Comparison of ENCODE assay signal across 8 cellular contexts in genomic region chr2:42810126-42810970, GRCh38. TPM values are rescaled to one million over a fixed set of nuclear protein-coding genes. Genes with fewer than 3 reads are reported as not detected.
A peak's percentile ranks its signal among the peaks of the same experiment; 100 is the strongest.
DNase-seq lines count a peak whose midpoint lies in the region; ATAC-seq and TF ChIP-seq lines count a peak whose summit lies in the region.

No MANE protein-coding gene starts in this region.

- intact Hi-C loops in CD4-positive, alpha-beta memory T cell (cut with micrococcal nuclease): loop anchor here (1.0 to 5.0 kb wide), 6 partner anchors 18 to 970 kb away; partner anchors contain the start of genes COX7A2L, HAAO, THADA and ZFP36L2
- intact Hi-C loops in activated CD8-positive, alpha-beta T cell treated with anti-CD3 and anti-CD28 coated beads for 36 hours (cut with micrococcal nuclease): no loop called here

- peak; percentile 76 for ATAC-seq in GM19455 (IDR thresholded peaks at IDR 0.05; ENCODE audit: unreplicated experiment)
- peak; percentile 81 for ATAC-seq in activated CD8-positive, alpha-beta T cell treated with anti-CD3 and anti-CD28 coated beads for 36 hours

- H3K36me3 ChIP-seq in CD4-positive, alpha-beta memory T cell (ENCODE audit: insufficient read depth, low read length): no peaks in the 10 kb centered on the region

- peaks cover 0 to 8% of the 10 kb centered on the region in 2 donors for H3K36me3 Mint-ChIP-seq in CD4-positive, alpha-beta memory T cell
- H3K36me3 Mint-ChIP-seq in activated CD8-positive, alpha-beta T cell treated with anti-CD3 and anti-CD28 coated beads for 36 hours (ENCODE audit: low read depth): peaks cover 4% of the 10 kb centered on the region

- peak; percentile 96 to 97 (median 97) for DNase-seq in CD4-positive, alpha-beta memory T cell
- DNase-seq in HK-2 (ENCODE audit: unreplicated experiment) (peak; percentile 98), NCI-H82 treated with DMSO at 0.1 percent for 48 hours (lab: John Stamatoyannopoulos, UW; ENCODE audit: unreplicated experiment) (peak; percentile 73), ecto neural progenitor cell (ENCODE audit: low spot score) (peak; percentile 97), medulla oblongata (ENCODE audit: extremely low spot score) (peak; percentile 96)
- peak; percentile 97 for DNase-seq in activated CD8-positive, alpha-beta T cell treated with anti-CD3 and anti-CD28 coated beads for 36 hours
- peak; percentile 83 to 92 (median 91) for DNase-seq in stimulated activated CD4-positive, alpha-beta T cell treated with anti-CD3 and anti-CD28 coated beads, TNF-alpha, amount 100 ng/mL, for 48 hours (ENCODE audit: low read depth in 3 of 3)

- POLR2A ChIA-PET in CD4-positive, alpha-beta memory T cell (lab: Charles Lee; ENCODE audit: partially characterized antibody): interaction anchor here (0.7 to 3.3 kb wide), 34 partner anchors 9 to 1552 kb away, joined by 3 to 53 read pairs (median 6); partner anchors contain the start of genes CAMKMT, COX7A2L, DYNC2LI1 and HAAO
- POLR2A ChIA-PET in activated CD8-positive, alpha-beta T cell treated with anti-CD3 and anti-CD28 coated beads for 36 hours (lab: Charles Lee): interaction anchor here (0.6 to 4.9 kb wide), 19 partner anchors 9 to 786 kb away, joined by 3 to 45 read pairs (median 5); partner anchors contain the start of genes HAAO, THADA and ZFP36L2

- CTCF ChIA-PET in CD4-positive, alpha-beta memory T cell (lab: Charles Lee; ENCODE audit: partially characterized antibody): interaction anchor here (0.9 to 2.7 kb wide), 11 partner anchors 10 to 962 kb away, joined by 3 to 13 read pairs (median 4); no protein-coding TSS in a partner anchor
- CTCF ChIA-PET in activated CD8-positive, alpha-beta T cell treated with anti-CD3 and anti-CD28 coated beads for 36 hours (lab: Charles Lee): interaction anchor here (0.7 to 2.9 kb wide), 11 partner anchors 9 to 412 kb away, joined by 3 to 20 read pairs (median 6); partner anchors contain the start of gene HAAO

- peak overlapping the region; percentile 95 to 99 (median 99) for H3K27ac Mint-ChIP-seq in CD4-positive, alpha-beta memory T cell
- peak overlapping the region; percentile 99 for H3K27ac Mint-ChIP-seq in activated CD8-positive, alpha-beta T cell treated with anti-CD3 and anti-CD28 coated beads for 36 hours

- H3K27me3 Mint-ChIP-seq in CD4-positive, alpha-beta memory T cell: peaks cover 0 to 2% of the 10 kb centered on the region in 2 donors
- H3K27me3 Mint-ChIP-seq in activated CD8-positive, alpha-beta T cell treated with anti-CD3 and anti-CD28 coated beads for 36 hours: no peaks in the 10 kb centered on the region

- H3K9me3 Mint-ChIP-seq in CD4-positive, alpha-beta memory T cell: peaks cover 0 to 5% (median 0%) of the 10 kb centered on the region in 8 donors
- H3K9me3 Mint-ChIP-seq in activated CD8-positive, alpha-beta T cell treated with anti-CD3 and anti-CD28 coated beads for 36 hours: peaks cover 5% of the 10 kb centered on the region

- peak overlapping the region; percentile 93 to 99 (median 97) for H3K4me3 Mint-ChIP-seq in CD4-positive, alpha-beta memory T cell
- peak overlapping the region; percentile 90 for H3K4me3 Mint-ChIP-seq in activated CD8-positive, alpha-beta T cell treated with anti-CD3 and anti-CD28 coated beads for 36 hours

- H3K4me1 ChIP-seq in CD4-positive, alpha-beta memory T cell (ENCODE audit: insufficient read depth, low read length): peaks cover 9% of the 10 kb centered on the region

- no peak for TF ChIP-seq CTCF in activated CD8-positive, alpha-beta T cell treated with anti-CD3 and anti-CD28 coated beads for 36 hours (IDR thresholded peaks at IDR 0.05)

- no peaks in the 10 kb centered on the region for H3K27me3 ChIP-seq in CD4-positive, alpha-beta memory T cell (ENCODE audit: insufficient read depth, low read length)

- H3K4me1 Mint-ChIP-seq in CD4-positive, alpha-beta memory T cell: peaks cover 9 to 33% (median 17%) of the 10 kb centered on the region in 4 donors
- peaks cover 13% of the 10 kb centered on the region for H3K4me1 Mint-ChIP-seq in activated CD8-positive, alpha-beta T cell treated with anti-CD3 and anti-CD28 coated beads for 36 hours (ENCODE audit: low read depth)

- H3K9me3 ChIP-seq in CD4-positive, alpha-beta memory T cell (ENCODE audit: control insufficient read depth in 1 of 2, low read length in 2 of 2): no peaks in the 10 kb centered on the region

- peak overlapping the region; percentile 90 to 98 for H3K4me3 ChIP-seq in CD4-positive, alpha-beta memory T cell (ENCODE audit: low read length in 2 of 2)

- peak overlapping the region; percentile 81 for H3K27ac ChIP-seq in CD4-positive, alpha-beta memory T cell (ENCODE audit: low read depth, low read length)

RNA-seq across cellular contexts. Expression of gene HAAO, which starts 18.0 kb away (rescaled TPM):
- total RNA-seq in CD4-positive, alpha-beta memory T cell: under 1 TPM in 1 of 2 experiments, not detected in 1; 0.44 TPM
- under 1 TPM in 1 of 2 donors, not detected in 1; 0.21 TPM for polyA plus RNA-seq in CD4-positive, alpha-beta memory T cell
- total RNA-seq in activated CD8-positive, alpha-beta T cell treated with anti-CD3 and anti-CD28 coated beads for 36 hours: 1 to 10 TPM in 1 of 2 experiments, under 1 TPM in 1; 0.63 to 1.0 TPM

RNA-seq across cellular contexts. Expression of gene OXER1, which starts 46.4 kb away (rescaled TPM):
- total RNA-seq in CD4-positive, alpha-beta memory T cell: not detected
- polyA plus RNA-seq in CD4-positive, alpha-beta memory T cell: not detected
- under 1 TPM in 1 of 2 experiments, not detected in 1; 0.40 TPM for total RNA-seq in activated CD8-positive, alpha-beta T cell treated with anti-CD3 and anti-CD28 coated beads for 36 hours

Comparison
In these comparisons a context has a peak if more than half of its experiments do, and no peak if none do; other contexts are left out.
1. Peak in every context shown above with its lines: DNase-seq, ATAC-seq, H3K4me3 ChIP-seq and H3K27ac ChIP-seq.